ENCODE assay signal across 13 cellular contexts in the genomic region with DNA sequence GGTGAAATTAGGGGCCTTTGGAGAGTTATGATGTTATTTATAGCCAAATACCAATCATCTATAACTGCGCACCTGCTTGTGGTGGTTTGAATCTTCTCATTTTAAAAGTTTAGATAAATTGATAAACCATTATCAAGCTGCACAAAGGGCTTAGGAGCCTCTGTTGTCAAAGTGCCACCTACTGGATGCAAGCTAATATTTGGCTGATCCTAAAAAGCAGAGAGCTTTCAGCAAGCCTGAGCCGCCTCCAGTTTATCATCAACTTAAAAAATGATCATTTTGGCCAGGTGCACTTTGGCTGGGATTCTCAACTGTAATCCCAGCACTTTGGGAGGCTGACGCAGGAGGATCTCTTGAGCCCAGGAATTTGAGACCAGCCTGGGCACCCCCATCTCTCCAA. TPM values are rescaled to one million over a fixed set of nuclear protein-coding genes. Genes with fewer than 3 reads are reported as not detected.
DNase-seq lines count a peak whose midpoint lies in the region; ATAC-seq and TF ChIP-seq lines count a peak whose summit lies in the region.
"Had no signal": no experiment of that assay in that cellular context is flagged by ENCODE, and none has a peak within 500 bp of the region (broad histone marks: within the 10 kb centered on the region; RNA-seq: fewer than 3 reads in every experiment).

No MANE protein-coding gene starts in this region.

- H3K27ac Mint-ChIP-seq in nephron progenitor cell, result no peak overlapping the region
- H3K27ac Mint-ChIP-seq: activated naive CD8-positive, alpha-beta T cell treated with anti-CD3 and anti-CD28 coated beads for 36 hours had no signal

- no peaks in the 10 kb centered on the region for H3K4me1 Mint-ChIP-seq in nephron progenitor cell

- in situ Hi-C loops in astrocyte of the spinal cord (cut with HindIII; ENCODE audit: low sequenced_read_pairs), result no loop called here

- ATAC-seq in stimulated activated naive CD8-positive, alpha-beta T cell treated with anti-CD3 and anti-CD28 coated beads, Interleukin-15, Interleukin-2, amounts not matched to agents 100 U/mL and 50 U/mL, for 24 hours, result no peak
- ATAC-seq: left cardiac atrium had no signal

- no peak overlapping the region for H3K4me3 ChIP-seq in Jurkat, Clone E6-1 (ENCODE audit: low read length)
- H3K4me3 ChIP-seq in astrocyte of the spinal cord (ENCODE audit: low read depth, low read length), result no peak overlapping the region
- H3K4me3 ChIP-seq: right atrium auricular region had no signal

- H3K36me3 Mint-ChIP-seq in nephron progenitor cell (ENCODE audit: low read depth), result no peaks in the 10 kb centered on the region
- H3K36me3 Mint-ChIP-seq: activated naive CD8-positive, alpha-beta T cell treated with anti-CD3 and anti-CD28 coated beads for 36 hours had no signal

- H3K27ac ChIP-seq in substantia nigra (ENCODE audit: low read depth, low read length, poor library complexity, severe bottlenecking), result no peak overlapping the region
- H3K27ac ChIP-seq: epithelial cell of prostate, right atrium auricular region had no signal

- peaks cover 11% of the 10 kb centered on the region for H3K27me3 Mint-ChIP-seq in nephron progenitor cell (ENCODE audit: low read depth, poor library complexity)

- DNase-seq in Daoy (ENCODE audit: low read depth) (peak; percentile 35), astrocyte of the spinal cord (ENCODE audit: low read depth, low spot score) (no peak), lung microvascular endothelial cell (ENCODE audit: low read depth in 2 of 2) (peak; percentile 3 to 8), AG08396 (ENCODE audit: low spot score) (no peak), substantia nigra (lab: John Stamatoyannopoulos, UW) (no peak), nephron progenitor cell (no peak)
- peak; percentile 12 for DNase-seq in Jurkat, Clone E6-1 (ENCODE audit: low read depth, low spot score)
- DNase-seq in stimulated activated naive CD8-positive, alpha-beta T cell treated with anti-CD3 and anti-CD28 coated beads, Interleukin-15, Interleukin-2, amounts not matched to agents 100 U/mL and 50 U/mL, for 24 hours, result no peak
- DNase-seq: activated naive CD8-positive, alpha-beta T cell treated with anti-CD3 and anti-CD28 coated beads for 36 hours; left cardiac atrium; NCI-H1048 had no signal

- no peaks in the 10 kb centered on the region for H3K9me3 Mint-ChIP-seq in nephron progenitor cell
- H3K9me3 Mint-ChIP-seq: activated naive CD8-positive, alpha-beta T cell treated with anti-CD3 and anti-CD28 coated beads for 36 hours had no signal

- no peak overlapping the region for H3K4me3 Mint-ChIP-seq in nephron progenitor cell
- H3K4me3 Mint-ChIP-seq: activated naive CD8-positive, alpha-beta T cell treated with anti-CD3 and anti-CD28 coated beads for 36 hours had no signal

- peak; percentile 45 for TF ChIP-seq CTCF in astrocyte of the spinal cord (IDR thresholded peaks at IDR 0.05; ENCODE audit: low read depth, low read length)
- no peak for TF ChIP-seq CTCF in nephron progenitor cell (IDR thresholded peaks at IDR 0.05)

RNA-seq across cellular contexts. Expression of gene ATXN1, which starts 58.5 kb away (rescaled TPM):
- 29.9 and 33.8 TPM in 2 replicates for total RNA-seq in Daoy (2014; rRNA removed; shearing (Covaris generic))
- 1.7 TPM for polyA plus RNA-seq in Jurkat, Clone E6-1 (2012; ENCODE audit: insufficient read depth, insufficient read length)
- total RNA-seq in lung microvascular endothelial cell, result 8.7 and 9.1 TPM in 2 replicates

Comparison
In these comparisons a context has a peak if more than half of its experiments do, and no peak if none do; other contexts are left out.
1. DNase-seq: peak in Daoy (single experiment), Jurkat, Clone E6-1 (single experiment) and lung microvascular endothelial cell (2 of 2); none in astrocyte of the spinal cord (single experiment), AG08396 (single experiment), substantia nigra (0 of 49), stimulated activated naive CD8-positive, alpha-beta T cell treated with anti-CD3 and anti-CD28 coated beads, Interleukin-15, Interleukin-2, amounts not matched to agents 100 U/mL and 50 U/mL, for 24 hours (single experiment) and nephron progenitor cell (single experiment).